11 cellular contexts compared by ENCODE assay signal in the genomic region with DNA sequence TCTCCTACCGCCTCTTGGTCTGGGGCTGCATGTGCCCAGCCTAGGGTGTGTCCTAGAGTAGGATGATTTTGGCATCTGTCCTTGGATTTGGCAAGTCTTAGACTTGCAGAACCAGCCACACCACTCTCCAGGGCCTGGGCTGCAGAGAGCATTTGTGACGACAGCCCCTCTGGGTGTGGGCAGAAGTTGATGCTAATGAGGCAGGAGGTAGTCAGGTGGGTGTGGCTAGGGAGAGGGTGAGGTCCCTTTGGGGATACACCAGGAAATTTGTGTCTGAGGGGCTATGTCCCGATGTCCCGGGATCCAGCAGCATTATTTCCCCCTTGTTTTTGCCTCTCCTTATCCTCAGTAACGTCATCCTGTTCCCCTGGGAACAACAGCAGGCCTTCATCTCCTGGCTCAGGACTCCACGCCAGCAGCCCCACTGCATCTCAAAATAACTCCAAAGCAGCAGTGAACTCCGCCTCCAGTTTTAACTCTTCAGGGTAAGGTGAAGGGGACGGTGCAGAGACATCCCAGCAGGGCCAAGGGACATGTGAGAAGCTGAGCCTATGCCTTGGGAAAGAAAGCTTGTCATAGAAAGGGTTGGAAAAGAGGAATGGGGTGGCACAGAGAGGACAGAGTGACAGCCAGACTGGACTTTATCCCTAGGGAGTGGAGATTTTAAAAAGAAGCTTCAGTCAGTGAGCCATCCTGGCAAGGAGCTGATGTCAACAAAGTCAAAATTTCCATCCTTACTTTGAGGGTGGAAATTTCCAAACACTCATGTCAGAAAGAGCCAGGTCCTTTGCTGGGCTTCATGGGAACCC. TPM values are rescaled to one million over a fixed set of nuclear protein-coding genes. Genes with fewer than 3 reads are reported as not detected.
A peak's percentile ranks its signal among the peaks of the same experiment; 100 is the strongest.
DNase-seq lines count a peak whose midpoint lies in the region; ATAC-seq and TF ChIP-seq lines count a peak whose summit lies in the region.
"Had no signal": no experiment of that assay in that cellular context is flagged by ENCODE, and none has a peak within 500 bp of the region (broad histone marks: within the 10 kb centered on the region; RNA-seq: fewer than 3 reads in every experiment).

No MANE protein-coding gene starts in this region.

- H3K27me3 ChIP-seq in Caco-2 (replicated peaks; ENCODE audit: control insufficient read depth, insufficient read depth, low read length) (no peaks in the 10 kb centered on the region), Peyer's patch (no peaks in the 10 kb centered on the region), heart left ventricle (peaks cover 0 to 3% (median 0%) of the 10 kb centered on the region in 9 donors), parathyroid adenoma (ENCODE audit: control insufficient read depth, insufficient read depth, low read length) (no peaks in the 10 kb centered on the region)

- no peaks in the 10 kb centered on the region for H3K36me3 ChIP-seq in Caco-2 (ENCODE audit: control insufficient read depth, insufficient read depth, low read length)
- no peaks in the 10 kb centered on the region for H3K36me3 ChIP-seq in Peyer's patch
- H3K36me3 ChIP-seq in heart left ventricle = no peaks in the 10 kb centered on the region
- H3K36me3 ChIP-seq in parathyroid adenoma (ENCODE audit: control insufficient read depth, insufficient read depth, low read length) = no peaks in the 10 kb centered on the region

- intact Hi-C loops in Caco-2 (cut with micrococcal nuclease; ENCODE audit: unreplicated experiment) = no loop called here
- intact Hi-C loops in heart left ventricle (cut with DNase I) = loop anchor here in 1 of 10 donors (10.0 kb wide), 1 partner anchor 368 kb away; no protein-coding TSS in a partner anchor

- no peaks in the 10 kb centered on the region for H3K27me3 Mint-ChIP-seq in Caco-2 (ENCODE audit: insufficient read depth, unreplicated experiment)

- DNase-seq in Caco-2 (peak; percentile 36 to 67), Peyer's patch (peak in 2 of 3 donors; percentile 66 to 71), heart left ventricle (peak; percentile 69 to 83 (median 75)), cerebellum (ENCODE audit: low spot score) (no peak), SKM-1 (lab: John Stamatoyannopoulos, UW; ENCODE audit: unreplicated experiment) (no peak), HuH-7 (ENCODE audit: low spot score) (no peak)
- DNase-seq: activated CD4-positive, alpha-beta memory T cell treated with anti-CD3 and anti-CD28 coated beads for 36 hours had no signal

- H3K9me3 ChIP-seq in Caco-2 (no peaks in the 10 kb centered on the region), Peyer's patch (no peaks in the 10 kb centered on the region), heart left ventricle (no peaks in the 10 kb centered on the region), parathyroid adenoma (ENCODE audit: control insufficient read depth, low read length) (no peaks in the 10 kb centered on the region)

- H3K4me3 Mint-ChIP-seq in Caco-2 (ENCODE audit: unreplicated experiment) = peak overlapping the region; percentile 9
- H3K4me3 Mint-ChIP-seq: activated CD4-positive, alpha-beta memory T cell treated with anti-CD3 and anti-CD28 coated beads for 36 hours; central memory CD8-positive, alpha-beta T cell had no signal

- peaks cover 16% of the 10 kb centered on the region for H3K4me1 Mint-ChIP-seq in Caco-2 (ENCODE audit: low read depth, unreplicated experiment)
- H3K4me1 Mint-ChIP-seq: central memory CD8-positive, alpha-beta T cell had no signal

- BruUV-seq in Caco-2 (replicated peaks; lab: Mats Ljungman, UMichigan) = no TSS peak

- H3K9me3 Mint-ChIP-seq in Caco-2 (ENCODE audit: unreplicated experiment) = no peaks in the 10 kb centered on the region
- H3K9me3 Mint-ChIP-seq: activated CD4-positive, alpha-beta memory T cell treated with anti-CD3 and anti-CD28 coated beads for 36 hours; central memory CD8-positive, alpha-beta T cell had no signal

- H3K4me2 ChIP-seq in parathyroid adenoma (ENCODE audit: low read length) = peak overlapping the region; percentile 31

- H3K36me3 Mint-ChIP-seq in Caco-2 (ENCODE audit: insufficient read depth, unreplicated experiment) = no peaks in the 10 kb centered on the region
- H3K36me3 Mint-ChIP-seq: activated CD4-positive, alpha-beta memory T cell treated with anti-CD3 and anti-CD28 coated beads for 36 hours had no signal

- peaks cover 24% of the 10 kb centered on the region for H3K4me1 ChIP-seq in Caco-2
- peaks cover 0 to 8% (median 0%) of the 10 kb centered on the region in 4 donors for H3K4me1 ChIP-seq in Peyer's patch
- H3K4me1 ChIP-seq in heart left ventricle = peaks cover 0 to 33% (median 16%) of the 10 kb centered on the region in 12 donors
- peaks cover 10% of the 10 kb centered on the region for H3K4me1 ChIP-seq in parathyroid adenoma

- POLR2A ChIA-PET in Caco-2 (lab: Charles Lee) = no interaction called here

- peak overlapping the region in 3 of 4 donors; percentile 8 to 41 (median 24) for H3K27ac ChIP-seq in Peyer's patch
- H3K27ac ChIP-seq in heart left ventricle = peak overlapping the region in 11 of 12 donors; percentile 21 to 69 (median 61)
- peak overlapping the region; percentile 25 for H3K27ac ChIP-seq in parathyroid adenoma

- ATAC-seq in heart left ventricle (peak; percentile 68 to 89 (median 84)), HG03565 (IDR thresholded peaks at IDR 0.05; ENCODE audit: unreplicated experiment) (no peak)

- H3K27ac Mint-ChIP-seq in Caco-2 (ENCODE audit: unreplicated experiment) = no peak overlapping the region
- H3K27ac Mint-ChIP-seq: activated CD4-positive, alpha-beta memory T cell treated with anti-CD3 and anti-CD28 coated beads for 36 hours had no signal

- TF ChIP-seq POLR2A in Peyer's patch (IDR thresholded peaks at IDR 0.05) (no peak), heart left ventricle (IDR thresholded peaks at IDR 0.05) (no peak)

- CTCF ChIA-PET in Caco-2 (lab: Charles Lee) = interaction anchor here (0.7 to 3.1 kb wide), 2 partner anchors 14 to 17 kb away, joined by 5 to 20 read pairs; no protein-coding TSS in a partner anchor

- no peaks in the 10 kb centered on the region for H3K79me2 ChIP-seq in parathyroid adenoma

- H3K4me3 ChIP-seq in Caco-2 (ENCODE audit: low read depth, low read length) = no peak overlapping the region
- no peak overlapping the region for H3K4me3 ChIP-seq in Peyer's patch
- no peak overlapping the region for H3K4me3 ChIP-seq in heart left ventricle
- no peak overlapping the region for H3K4me3 ChIP-seq in parathyroid adenoma (ENCODE audit: low read depth, low read length)

- H3K9ac ChIP-seq in parathyroid adenoma = no peak overlapping the region

- WGBS in heart left ventricle, 4 donors = 10 to 17% (median 13%) methylated on average over 8 of the region's 8 CpGs

- H2AFZ ChIP-seq in parathyroid adenoma = no peak overlapping the region

- TF ChIP-seq CTCF in Caco-2 (IDR thresholded peaks at IDR 0.05; ENCODE audit: insufficient read depth in 1 of 2, low read depth in 1 of 2, low read length in 1 of 2, severe bottlenecking in 1 of 2, unreplicated experiment in 1 of 2) (no peak), Peyer's patch (IDR thresholded peaks at IDR 0.05) (no peak), heart left ventricle (IDR thresholded peaks at IDR 0.05) (no peak), parathyroid adenoma (IDR thresholded peaks at IDR 0.05) (no peak)

RNA-seq across cellular contexts. Expression of gene TLCD5, which starts 8.0 kb away (rescaled TPM):
- total RNA-seq in Caco-2 (2022) (9.8 and 11.8 TPM in 2 replicates), Peyer's patch (1 to 10 TPM; 1.4 to 3.1 (median 2.2) TPM), heart left ventricle (10 to 100 TPM in 6 of 9 donors, 1 to 10 TPM in 3; 9.4 to 15.0 (median 10.3) TPM), cerebellum (14.0 TPM)
- polyA plus RNA-seq in heart left ventricle = 10 to 100 TPM in 1 of 2 donors, 1 to 10 TPM in 1; 4.0 to 12.2 TPM
- total RNA-seq: mononuclear cell had no signal

RNA-seq across cellular contexts. Expression of gene ARHGEF12, which starts 19.1 kb away (rescaled TPM):
- total RNA-seq in Caco-2 (2022) = 89.2 and 89.3 TPM in 2 replicates
- total RNA-seq in Peyer's patch = 100 to 1,000 TPM; 102 to 122 (median 107) TPM
- 100 to 1,000 TPM in 7 of 9 donors, 10 to 100 TPM in 2; 79.3 to 140 (median 114) TPM for total RNA-seq in heart left ventricle
- polyA plus RNA-seq in heart left ventricle = 10 to 100 TPM; 22.0 to 52.2 TPM
- total RNA-seq in cerebellum = 212 TPM

Comparison
In these comparisons a context has a peak if more than half of its experiments do, and no peak if none do; other contexts are left out.
1. DNase-seq: peak in Caco-2 (2 of 2), Peyer's patch (2 of 3) and heart left ventricle (5 of 5); none in cerebellum (single experiment), SKM-1 (single experiment) and HuH-7 (single experiment).
2. Peak in every context shown above with its lines, with median percentiles within 50 percentile points of each other: H3K27ac ChIP-seq.